ENCODE assay signal across 18 cellular contexts in genomic region chr18:3748081-3748480, GRCh38.
"Had no signal": no experiment of that assay in that cellular context is flagged by ENCODE, and none has a peak within 500 bp of the region (broad histone marks: within the 10 kb centered on the region; RNA-seq: fewer than 3 reads in every experiment).

No MANE protein-coding gene starts in this region.

- H3K36me3 Mint-ChIP-seq: activated naive CD4-positive, alpha-beta T cell treated with anti-CD3 and anti-CD28 coated beads, Interleukin-2, amount 10 ng/mL, durations not matched to agents 7 days and 5 days; immature natural killer cell; naive thymus-derived CD8-positive, alpha-beta T cell had no signal

- H3K36me3 ChIP-seq: neutrophil, right atrium auricular region, stomach, vagina had no signal

- H3K27ac ChIP-seq: foreskin keratinocyte, neutrophil, right atrium auricular region, skin epidermis, vagina had no signal

- H3K9me3 Mint-ChIP-seq: activated B cell treated with CpG ODN at 0.5 μM for 24 hours; activated CD4-positive, alpha-beta T cell treated with anti-CD3 and anti-CD28 coated beads, Interleukin-2, amount 10 ng/mL, durations not matched to agents 24 days and 14 days; activated naive CD4-positive, alpha-beta T cell treated with anti-CD3 and anti-CD28 coated beads, Interleukin-2, amount 10 ng/mL, durations not matched to agents 7 days and 5 days; activated T-helper 17 cell treated with anti-CD3 and anti-CD28 coated beads, Interleukin-2, amount 50 U/mL, for 72 hours; endodermal cell had no signal

- H3K27me3 ChIP-seq: body of pancreas, foreskin keratinocyte, neutrophil, right atrium auricular region, stomach, vagina had no signal

- DNase-seq: activated B cell treated with CpG ODN at 0.5 μM for 24 hours; activated CD4-positive, alpha-beta T cell treated with anti-CD3 and anti-CD28 coated beads, Interleukin-2, amount 10 ng/mL, durations not matched to agents 24 days and 14 days; activated naive CD4-positive, alpha-beta T cell treated with anti-CD3 and anti-CD28 coated beads, Interleukin-2, amount 10 ng/mL, durations not matched to agents 7 days and 5 days; activated T-cell treated with anti-CD3 and anti-CD28 coated beads for 4 hours; endodermal cell; immature natural killer cell; left colon; mucosa of descending colon; naive thymus-derived CD8-positive, alpha-beta T cell; stomach had no signal

- H3K4me1 ChIP-seq: body of pancreas, foreskin keratinocyte, right atrium auricular region, stomach, vagina had no signal

- H3K4me3 Mint-ChIP-seq: activated B cell treated with CpG ODN at 0.5 μM for 24 hours; activated CD4-positive, alpha-beta T cell treated with anti-CD3 and anti-CD28 coated beads, Interleukin-2, amount 10 ng/mL, durations not matched to agents 24 days and 14 days; activated naive CD4-positive, alpha-beta T cell treated with anti-CD3 and anti-CD28 coated beads, Interleukin-2, amount 10 ng/mL, durations not matched to agents 7 days and 5 days; activated T-helper 17 cell treated with anti-CD3 and anti-CD28 coated beads, Interleukin-2, amount 50 U/mL, for 72 hours; endodermal cell; immature natural killer cell; naive thymus-derived CD8-positive, alpha-beta T cell had no signal

- H3K27me3 Mint-ChIP-seq: activated naive CD4-positive, alpha-beta T cell treated with anti-CD3 and anti-CD28 coated beads, Interleukin-2, amount 10 ng/mL, durations not matched to agents 7 days and 5 days had no signal

- H3K9me3 ChIP-seq: body of pancreas, mucosa of descending colon, neutrophil, right atrium auricular region, stomach, vagina had no signal

- H3K4me3 ChIP-seq: body of pancreas, mucosa of descending colon, right atrium auricular region, skin epidermis, stomach, vagina had no signal

- H3K27ac Mint-ChIP-seq: activated B cell treated with CpG ODN at 0.5 μM for 24 hours; activated CD4-positive, alpha-beta T cell treated with anti-CD3 and anti-CD28 coated beads, Interleukin-2, amount 10 ng/mL, durations not matched to agents 24 days and 14 days; activated naive CD4-positive, alpha-beta T cell treated with anti-CD3 and anti-CD28 coated beads, Interleukin-2, amount 10 ng/mL, durations not matched to agents 7 days and 5 days; activated T-helper 17 cell treated with anti-CD3 and anti-CD28 coated beads, Interleukin-2, amount 50 U/mL, for 72 hours; endodermal cell; naive thymus-derived CD8-positive, alpha-beta T cell had no signal

- FAIRE-seq: TTC549 had no signal

- H3K4me1 Mint-ChIP-seq: activated B cell treated with CpG ODN at 0.5 μM for 24 hours; activated CD4-positive, alpha-beta T cell treated with anti-CD3 and anti-CD28 coated beads, Interleukin-2, amount 10 ng/mL, durations not matched to agents 24 days and 14 days; activated naive CD4-positive, alpha-beta T cell treated with anti-CD3 and anti-CD28 coated beads, Interleukin-2, amount 10 ng/mL, durations not matched to agents 7 days and 5 days; activated T-helper 17 cell treated with anti-CD3 and anti-CD28 coated beads, Interleukin-2, amount 50 U/mL, for 72 hours; endodermal cell; immature natural killer cell; naive thymus-derived CD8-positive, alpha-beta T cell had no signal
